In genomic region chr1:178541829-178542553, GRCh38 we compare ENCODE assay signal across 8 cellular contexts. TPM values are rescaled to one million over a fixed set of nuclear protein-coding genes. Genes with fewer than 3 reads are reported as not detected.
A peak's percentile ranks its signal among the peaks of the same experiment; 100 is the strongest.
DNase-seq lines count a peak whose midpoint lies in the region; ATAC-seq and TF ChIP-seq lines count a peak whose summit lies in the region.

No MANE protein-coding gene starts in this region.

- H3K36me3 ChIP-seq in left ventricle myocardium inferior, result peaks cover 7% of the 10 kb centered on the region

- H3K27me3 ChIP-seq in left ventricle myocardium inferior (ENCODE audit: low read depth) (no peaks in the 10 kb centered on the region), foreskin keratinocyte (no peaks in the 10 kb centered on the region)

- H3K4me1 Mint-ChIP-seq in activated naive CD4-positive, alpha-beta T cell treated with anti-CD3 and anti-CD28 coated beads, Interleukin-2, amount 10 ng/mL, durations not matched to agents 7 days and 5 days, result peaks cover 9% of the 10 kb centered on the region

- ATAC-seq in GM18508 (IDR thresholded peaks at IDR 0.05; ENCODE audit: insufficient read depth, unreplicated experiment) (peak; percentile 34), HG02973 (IDR thresholded peaks at IDR 0.05; ENCODE audit: unreplicated experiment) (peak; percentile 32), foreskin keratinocyte (no peak)

- peaks cover 51% of the 10 kb centered on the region for H3K4me1 ChIP-seq in left ventricle myocardium inferior
- peaks cover 31% of the 10 kb centered on the region for H3K4me1 ChIP-seq in foreskin keratinocyte

- no peaks in the 10 kb centered on the region for H3K9me3 ChIP-seq in left ventricle myocardium inferior (replicated peaks)

- no peaks in the 10 kb centered on the region for H3K27me3 Mint-ChIP-seq in activated naive CD4-positive, alpha-beta T cell treated with anti-CD3 and anti-CD28 coated beads, Interleukin-2, amount 10 ng/mL, durations not matched to agents 7 days and 5 days

- H3K4me3 Mint-ChIP-seq in activated naive CD4-positive, alpha-beta T cell treated with anti-CD3 and anti-CD28 coated beads, Interleukin-2, amount 10 ng/mL, durations not matched to agents 7 days and 5 days, result peak overlapping the region; percentile 86

- peak overlapping the region; percentile 84 for H3K27ac Mint-ChIP-seq in activated naive CD4-positive, alpha-beta T cell treated with anti-CD3 and anti-CD28 coated beads, Interleukin-2, amount 10 ng/mL, durations not matched to agents 7 days and 5 days

- intact Hi-C loops in left ventricle myocardium inferior (cut with micrococcal nuclease), result loop anchor here (2.0 kb wide), 1 partner anchor 211 kb away; no protein-coding TSS in a partner anchor

- no peaks in the 10 kb centered on the region for H3K9me3 Mint-ChIP-seq in activated naive CD4-positive, alpha-beta T cell treated with anti-CD3 and anti-CD28 coated beads, Interleukin-2, amount 10 ng/mL, durations not matched to agents 7 days and 5 days

- DNase-seq in AG08396 (ENCODE audit: low spot score) (peak; percentile 55), NOMO-1 treated with dmso at 0.1 percent for 144 hours (lab: John Stamatoyannopoulos, UW; ENCODE audit: unreplicated experiment) (peak; percentile 35), left ventricle myocardium inferior (no peak), retinal pigment epithelial cell (ENCODE audit: low read depth) (no peak), foreskin keratinocyte (no peak)
- peak; percentile 69 for DNase-seq in activated naive CD4-positive, alpha-beta T cell treated with anti-CD3 and anti-CD28 coated beads, Interleukin-2, amount 10 ng/mL, durations not matched to agents 7 days and 5 days

- TF ChIP-seq CTCF in left ventricle myocardium inferior (IDR thresholded peaks at IDR 0.05; ENCODE audit: borderline replicate concordance) (no peak), retinal pigment epithelial cell (conservative IDR thresholded peaks at IDR 0.05; ENCODE audit: low read depth, low read length) (no peak), foreskin keratinocyte (conservative IDR thresholded peaks at IDR 0.05) (no peak)

- CTCF ChIA-PET in activated naive CD4-positive, alpha-beta T cell treated with anti-CD3 and anti-CD28 coated beads, Interleukin-2, amount 10 ng/mL, durations not matched to agents 7 days and 5 days (lab: Charles Lee), result interaction anchor here (0.6 to 4.8 kb wide), 7 partner anchors 8 to 753 kb away, joined by 3 to 23 read pairs (median 10); no protein-coding TSS in a partner anchor

- no peaks in the 10 kb centered on the region for H3K36me3 Mint-ChIP-seq in activated naive CD4-positive, alpha-beta T cell treated with anti-CD3 and anti-CD28 coated beads, Interleukin-2, amount 10 ng/mL, durations not matched to agents 7 days and 5 days

- H3K4me3 ChIP-seq in left ventricle myocardium inferior (peak overlapping the region; percentile 90), retinal pigment epithelial cell (ENCODE audit: low read length) (peak overlapping the region; percentile 97)

- H3K27ac ChIP-seq in left ventricle myocardium inferior (replicated peaks) (peak overlapping the region; percentile 91), foreskin keratinocyte (no peak overlapping the region)

RNA-seq across cellular contexts. Expression of gene TEX35, which starts 29.1 kb away (rescaled TPM):
- total RNA-seq in left ventricle myocardium inferior (not detected), foreskin keratinocyte (not detected in 2 replicates)
- polyA plus RNA-seq in foreskin keratinocyte, result not detected in 2 replicates

RNA-seq across cellular contexts. Expression of gene CLEC20A, which starts 45.2 kb away (rescaled TPM):
- not detected for total RNA-seq in left ventricle myocardium inferior
- total RNA-seq in foreskin keratinocyte, result not detected in 2 replicates
- polyA plus RNA-seq in foreskin keratinocyte, result not detected in 2 replicates

Comparison
In these comparisons a context has a peak if more than half of its experiments do, and no peak if none do; other contexts are left out.
1. DNase-seq: peak in AG08396 (single experiment), NOMO-1 treated with dmso at 0.1 percent for 144 hours (single experiment) and activated naive CD4-positive, alpha-beta T cell treated with anti-CD3 and anti-CD28 coated beads, Interleukin-2, amount 10 ng/mL, durations not matched to agents 7 days and 5 days (single experiment); none in left ventricle myocardium inferior (single experiment), retinal pigment epithelial cell (single experiment) and foreskin keratinocyte (0 of 2).